ENCODE assay signal across 17 cellular contexts in genomic region chr3:77506384-77506783, GRCh38.
"Had no signal": no experiment of that assay in that cellular context is flagged by ENCODE, and none has a peak within 500 bp of the region (broad histone marks: within the 10 kb centered on the region; RNA-seq: fewer than 3 reads in every experiment).

No MANE protein-coding gene starts in this region.

- H3K4me3 ChIP-seq: ascending aorta, breast epithelium, gastroesophageal sphincter, left lung, uterus had no signal

- H3K9ac ChIP-seq: parathyroid adenoma had no signal

- H3K27ac Mint-ChIP-seq: activated T-helper 17 cell treated with anti-CD3 and anti-CD28 coated beads, Interleukin-2, amount 50 U/mL, for 72 hours; dendritic cell treated with granulocyte-macrophage colony-stimulating factor and Interleukin-4, amounts not matched to agents 40 ng/mL and 50 ng/mL, for 4 days; effector memory CD8-positive, alpha-beta T cell; naive B cell; stimulated activated effector memory CD8-positive, alpha-beta T cell treated with anti-CD3 and anti-CD28 coated beads, Interleukin-12 subunit alpha, Interleukin-12 subunit beta, amount 100 ng/mL, for 72 hours had no signal

- H3K4me1 Mint-ChIP-seq: activated T-helper 17 cell treated with anti-CD3 and anti-CD28 coated beads, Interleukin-2, amount 50 U/mL, for 72 hours; naive B cell; stimulated activated effector memory CD8-positive, alpha-beta T cell treated with anti-CD3 and anti-CD28 coated beads, Interleukin-12 subunit alpha, Interleukin-12 subunit beta, amount 100 ng/mL, for 72 hours had no signal

- H3K36me3 Mint-ChIP-seq: naive B cell; stimulated activated effector memory CD8-positive, alpha-beta T cell treated with anti-CD3 and anti-CD28 coated beads, Interleukin-12 subunit alpha, Interleukin-12 subunit beta, amount 100 ng/mL, for 72 hours had no signal

- H3K36me3 ChIP-seq: ascending aorta, breast epithelium, gastroesophageal sphincter, left lung, uterus had no signal

- H3K27me3 ChIP-seq: ascending aorta, breast epithelium, gastroesophageal sphincter, left lung, uterus had no signal

- ATAC-seq: activated T-helper 17 cell treated with anti-CD3 and anti-CD28 coated beads, Interleukin-2, amount 50 U/mL, for 72 hours; effector memory CD8-positive, alpha-beta T cell; gastroesophageal sphincter; left lung; stimulated activated effector memory CD8-positive, alpha-beta T cell treated with anti-CD3 and anti-CD28 coated beads, Interleukin-12 subunit alpha, Interleukin-12 subunit beta, amount 100 ng/mL, for 72 hours had no signal

- H3K4me3 Mint-ChIP-seq: activated T-helper 17 cell treated with anti-CD3 and anti-CD28 coated beads, Interleukin-2, amount 50 U/mL, for 72 hours; dendritic cell treated with granulocyte-macrophage colony-stimulating factor and Interleukin-4, amounts not matched to agents 40 ng/mL and 50 ng/mL, for 4 days; effector memory CD8-positive, alpha-beta T cell; naive B cell; stimulated activated effector memory CD8-positive, alpha-beta T cell treated with anti-CD3 and anti-CD28 coated beads, Interleukin-12 subunit alpha, Interleukin-12 subunit beta, amount 100 ng/mL, for 72 hours had no signal

- DNase-seq: activated CD4-positive, alpha-beta T cell treated with anti-CD3 and anti-CD28 coated beads for 1 hour; activated CD4-positive, alpha-beta T cell treated with anti-CD3 and anti-CD28 coated beads, Interleukin-2, amount 50 U/mL, for 48 hours; activated naive CD4-positive, alpha-beta T cell treated with Interleukin-2 at 50 U/mL for 16 hours; effector memory CD8-positive, alpha-beta T cell; islet precursor cell; left lung; naive B cell; stimulated activated CD4-positive, alpha-beta T cell treated with anti-CD3 and anti-CD28 coated beads, Interleukin-2, amount 100 ng/mL, for 24 hours; uterus had no signal

- H3K4me1 ChIP-seq: ascending aorta, breast epithelium, gastroesophageal sphincter, left lung, parathyroid adenoma, uterus had no signal

- H3K27ac ChIP-seq: ascending aorta, breast epithelium, epithelial cell of prostate, gastroesophageal sphincter, left lung, parathyroid adenoma, uterus had no signal

- H3K27me3 Mint-ChIP-seq: activated T-helper 17 cell treated with anti-CD3 and anti-CD28 coated beads, Interleukin-2, amount 50 U/mL, for 72 hours; dendritic cell treated with granulocyte-macrophage colony-stimulating factor and Interleukin-4, amounts not matched to agents 40 ng/mL and 50 ng/mL, for 4 days; effector memory CD8-positive, alpha-beta T cell; naive B cell had no signal

- H3K9me3 Mint-ChIP-seq: dendritic cell treated with granulocyte-macrophage colony-stimulating factor and Interleukin-4, amounts not matched to agents 40 ng/mL and 50 ng/mL, for 4 days had no signal

- H3K9me3 ChIP-seq: ascending aorta, breast epithelium, gastroesophageal sphincter, left lung, uterus had no signal
